ENCODE assay signal across 2 cellular contexts in genomic region chr7:99019523-99020412, GRCh38.
A peak's percentile ranks its signal among the peaks of the same experiment; 100 is the strongest.
TF ChIP-seq lines count a peak whose summit lies in the region.

No MANE protein-coding gene starts in this region.

TF ChIP-seq in liver, 16 proteins besides CTCF, POLR2A, EP300 and RAD21 (continued from another document):
- TF ChIP-seq ZBTB33 (IDR thresholded peaks at IDR 0.05), result no peak
- TF ChIP-seq HNF4G (IDR thresholded peaks at IDR 0.05), result no peak
- peak in 1 of 2 donors; percentile 48 for TF ChIP-seq RXRA (IDR thresholded peaks at IDR 0.05)

TF ChIP-seq in HepG2, 621 proteins besides CTCF, POLR2A, EP300 and RAD21 (continued from another document):
- TF ChIP-seq ZNF710 (CRISPR knock-in tag; IDR thresholded peaks at IDR 0.05; ENCODE audit: borderline replicate concordance) (no peak), NR2C2 (CRISPR knock-in tag; IDR thresholded peaks at IDR 0.05; ENCODE audit: borderline replicate concordance) (no peak), SALL2 (CRISPR knock-in tag; IDR thresholded peaks at IDR 0.05) (no peak), USF2 (IDR thresholded peaks at IDR 0.05; ENCODE audit: low read depth, low read length) (no peak), USF2 (CRISPR knock-in tag; IDR thresholded peaks at IDR 0.05; ENCODE audit: borderline replicate concordance) (no peak), SETDB1 (CRISPR knock-in tag; IDR thresholded peaks at IDR 0.05; ENCODE audit: borderline replicate concordance) (no peak), ZNF414 (CRISPR knock-in tag; IDR thresholded peaks at IDR 0.05) (no peak), ZNF34 (CRISPR knock-in tag; IDR thresholded peaks at IDR 0.05; ENCODE audit: borderline replicate concordance) (no peak), ZSCAN22 (CRISPR knock-in tag; IDR thresholded peaks at IDR 0.05) (no peak), TSC22D2 (CRISPR knock-in tag; IDR thresholded peaks at IDR 0.05; ENCODE audit: borderline replicate concordance) (no peak)
